Comparison of ENCODE assay signal across 9 cellular contexts in genomic region chr15:85800460-85801123, GRCh38. TPM values are rescaled to one million over a fixed set of nuclear protein-coding genes. Genes with fewer than 3 reads are reported as not detected.
DNase-seq lines count a peak whose midpoint lies in the region; ATAC-seq and TF ChIP-seq lines count a peak whose summit lies in the region.
"Had no signal": no experiment of that assay in that cellular context is flagged by ENCODE, and none has a peak within 500 bp of the region (broad histone marks: within the 10 kb centered on the region; RNA-seq: fewer than 3 reads in every experiment).

No MANE protein-coding gene starts in this region.

- H3K27me3 Mint-ChIP-seq in type B pancreatic cell: no peaks in the 10 kb centered on the region

- peaks cover 6% of the 10 kb centered on the region; the same call in 1 of the 2 replicates for H3K4me1 ChIP-seq in HEK293 (ENCODE audit: control insufficient read depth, insufficient read depth, low read length)
- H3K4me1 ChIP-seq in psoas muscle: no peaks in the 10 kb centered on the region

- DNase-seq in NCI-H69 (lab: John Stamatoyannopoulos, UW) (peak; percentile 81), epithelial cell of prostate (ENCODE audit: low read depth, low spot score) (peak; percentile 37), psoas muscle (peak; percentile 77 to 89), GM13976 (ENCODE audit: low spot score) (no peak), NCI-H128 (lab: John Stamatoyannopoulos, UW; ENCODE audit: unreplicated experiment) (no peak), type B pancreatic cell (ENCODE audit: extremely low spot score, unreplicated experiment) (no peak)
- no peak for DNase-seq in activated CD8-positive, alpha-beta memory T cell treated with anti-CD3 and anti-CD28 coated beads for 24 hours

- POLR2A ChIA-PET in HEK293 (lab: Yijun Ruan, JAX): no interaction called here

- intact Hi-C loops in psoas muscle (cut with DNase I): no loop called here

- in situ Hi-C loops in GM13976 (cut with MboI; ENCODE audit: low sequenced_read_pairs, unreplicated experiment): no loop called here

- no peak overlapping the region for H3K27ac Mint-ChIP-seq in type B pancreatic cell
- H3K27ac Mint-ChIP-seq: T-helper 1 cell treated with Interleukin-12 subunit alpha and Interleukin-12 subunit beta and Interleukin-4 antibody, amounts not matched to agents 30 μg/mL and 1 μg/mL, for 36 hours had no signal

- no peaks in the 10 kb centered on the region for H3K9me3 ChIP-seq in HEK293 (ENCODE audit: control insufficient read depth, insufficient read depth, low read depth, low read length)
- H3K9me3 ChIP-seq in psoas muscle: no peaks in the 10 kb centered on the region

- 70 to 78% (median 71%) methylated on average over 9 of the region's 9 CpGs for WGBS in psoas muscle, 3 donors

- CTCF ChIA-PET in HEK293 (lab: Yijun Ruan, JAX): interaction anchor here (0.6 to 1.9 kb wide), 11 partner anchors 8 to 295 kb away, joined by 3 to 13 read pairs (median 4); no protein-coding TSS in a partner anchor

- no peak overlapping the region for H3K4me3 Mint-ChIP-seq in type B pancreatic cell
- H3K4me3 Mint-ChIP-seq: T-helper 1 cell treated with Interleukin-12 subunit alpha and Interleukin-12 subunit beta and Interleukin-4 antibody, amounts not matched to agents 30 μg/mL and 1 μg/mL, for 36 hours had no signal

- H3K9me3 Mint-ChIP-seq in type B pancreatic cell: no peaks in the 10 kb centered on the region
- H3K9me3 Mint-ChIP-seq: T-helper 1 cell treated with Interleukin-12 subunit alpha and Interleukin-12 subunit beta and Interleukin-4 antibody, amounts not matched to agents 30 μg/mL and 1 μg/mL, for 36 hours had no signal

- no peaks in the 10 kb centered on the region for H3K36me3 ChIP-seq in HEK293 (ENCODE audit: control insufficient read depth in 2 of 2, insufficient read depth in 1 of 2, low read length in 2 of 2)
- H3K36me3 ChIP-seq in psoas muscle (ENCODE audit: insufficient read depth in 1 of 2, low read depth in 1 of 2): no peaks in the 10 kb centered on the region

- H3K36me3 Mint-ChIP-seq in type B pancreatic cell: no peaks in the 10 kb centered on the region

- H3K4me1 Mint-ChIP-seq in type B pancreatic cell (ENCODE audit: unreplicated experiment): peaks cover 12% of the 10 kb centered on the region

- no peak overlapping the region for H3K27ac ChIP-seq in HEK293 (ENCODE audit: extremely low read depth, low read depth, low read length)
- no peak overlapping the region for H3K27ac ChIP-seq in epithelial cell of prostate
- H3K27ac ChIP-seq in psoas muscle: no peak overlapping the region

- no peaks in the 10 kb centered on the region for H3K27me3 ChIP-seq in psoas muscle (ENCODE audit: insufficient read depth in 3 of 3, low read length in 2 of 3)

- no peak overlapping the region for H3K4me3 ChIP-seq in HEK293 (ENCODE audit: low read depth, low read length)
- no peak overlapping the region for H3K4me3 ChIP-seq in psoas muscle

- ATAC-seq in psoas muscle: peak; percentile 99

- TF ChIP-seq CTCF in HEK293 (tag by site-specific recombination; IDR thresholded peaks at IDR 0.05) (0 out of 2 replicates have a peak, but pooled peaks have one; percentile 37), psoas muscle (IDR thresholded peaks at IDR 0.05) (peak; percentile 40), GM13976 (IDR thresholded peaks at IDR 0.05; ENCODE audit: borderline replicate concordance, control extremely low read depth, extremely low read depth, insufficient read depth, missing control alignments) (no peak), type B pancreatic cell (conservative IDR thresholded peaks at IDR 0.05) (no peak)

TF ChIP-seq in HEK293, 187 proteins besides CTCF, POLR2A, EP300 and RAD21:
- TF ChIP-seq ZNF629 (tag by site-specific recombination; IDR thresholded peaks at IDR 0.05) (0 out of 2 replicates have a peak, but pooled peaks have one; percentile 49), ZNF121 (tag by site-specific recombination; IDR thresholded peaks at IDR 0.05) (no peak), BCL11B (tag by site-specific recombination; IDR thresholded peaks at IDR 0.05; ENCODE audit: low read depth) (no peak), PATZ1 (tag by site-specific recombination; IDR thresholded peaks at IDR 0.05) (no peak), SP3 (tag by site-specific recombination; IDR thresholded peaks at IDR 0.05) (0 out of 2 replicates have a peak, but pooled peaks have one; percentile 12), GLIS1 (tag by site-specific recombination; IDR thresholded peaks at IDR 0.05) (peak; percentile 94), GLIS2 (tag by site-specific recombination; IDR thresholded peaks at IDR 0.05) (0 out of 2 replicates have a peak, but pooled peaks have one; percentile 24), ZBTB21 (tag by site-specific recombination; IDR thresholded peaks at IDR 0.05) (no peak)

RNA-seq across cellular contexts. Expression of gene KLHL25, which starts 5.9 kb away (rescaled TPM):
- total RNA-seq in psoas muscle: 10 to 100 TPM in 2 of 4 donors, 1 to 10 TPM in 2; 5.5 to 15.7 (median 10.6) TPM
- 10 to 100 TPM in 1 of 3 donors, 1 to 10 TPM in 2; 3.8 to 12.1 (median 6.8) TPM for polyA plus RNA-seq in psoas muscle
- total RNA-seq in type B pancreatic cell (ENCODE audit: low replicate concordance): 6.9 and 12.3 TPM in 2 replicates

Comparison
In these comparisons a context has a peak if more than half of its experiments do, and no peak if none do; other contexts are left out.
1. CTCF ChIP-seq: peak in HEK293 (single experiment) and psoas muscle (single experiment); none in GM13976 (single experiment) and type B pancreatic cell (single experiment).
2. DNase-seq: peak in NCI-H69 (single experiment), epithelial cell of prostate (single experiment) and psoas muscle (2 of 2); none in GM13976 (single experiment), NCI-H128 (single experiment), type B pancreatic cell (single experiment) and activated CD8-positive, alpha-beta memory T cell treated with anti-CD3 and anti-CD28 coated beads for 24 hours (single experiment).